Comparison of ENCODE assay signal across 8 cellular contexts in genomic region chr7:30238721-30239441, GRCh38. TPM values are rescaled to one million over a fixed set of nuclear protein-coding genes. Genes with fewer than 3 reads are reported as not detected.
DNase-seq lines count a peak whose midpoint lies in the region; ATAC-seq and TF ChIP-seq lines count a peak whose summit lies in the region.

No MANE protein-coding gene starts in this region.

- H3K4me1 ChIP-seq in adipocyte (ENCODE audit: control insufficient read depth, insufficient read depth, low read length) (peaks cover 8% of the 10 kb centered on the region), lung (ENCODE audit: control insufficient read depth in 2 of 2, insufficient read depth in 2 of 2, low read length in 2 of 2) (peaks cover 0 to 11% of the 10 kb centered on the region in 2 donors)

- ATAC-seq in HG02642 (IDR thresholded peaks at IDR 0.05; ENCODE audit: poor library complexity, unreplicated experiment), result peak; percentile 79
- peak; percentile 42 for ATAC-seq in lung (ENCODE audit: insufficient read depth, low FRiP score)
- ATAC-seq in GM18870 (IDR thresholded peaks at IDR 0.05; ENCODE audit: unreplicated experiment), result no peak

- H3K4me3 ChIP-seq in adipocyte (ENCODE audit: low read length), result no peak overlapping the region
- H3K4me3 ChIP-seq in lung, result no peak overlapping the region

- peaks cover 3% of the 10 kb centered on the region for H3K36me3 ChIP-seq in adipocyte (ENCODE audit: control insufficient read depth, insufficient read depth, low read length, severe bottlenecking)
- no peaks in the 10 kb centered on the region for H3K36me3 ChIP-seq in lung (ENCODE audit: control insufficient read depth in 2 of 2, insufficient read depth in 2 of 2, low read length in 2 of 2)

- no peak overlapping the region for H3K9ac ChIP-seq in adipocyte (ENCODE audit: low read length)

- TF ChIP-seq CTCF in lung (IDR thresholded peaks at IDR 0.05; ENCODE audit: control extremely low read depth, extremely low read depth), result no peak

- no peaks in the 10 kb centered on the region for H3K27me3 ChIP-seq in adipocyte (replicated peaks; ENCODE audit: control insufficient read depth, insufficient read depth, low read length)
- H3K27me3 ChIP-seq in lung (ENCODE audit: control insufficient read depth, insufficient read depth), result no peaks in the 10 kb centered on the region

- peaks cover 6% of the 10 kb centered on the region for H3K9me3 ChIP-seq in adipocyte (ENCODE audit: control insufficient read depth, low read length)
- H3K9me3 ChIP-seq in lung (ENCODE audit: control insufficient read depth in 2 of 2, insufficient read depth in 1 of 2, low read length in 1 of 2), result no peaks in the 10 kb centered on the region

- no peak overlapping the region for H3K27ac ChIP-seq in lung (ENCODE audit: low read depth in 1 of 2, low read length in 1 of 2)

- DNase-seq in stimulated activated CD4-positive, alpha-beta T cell treated with anti-CD3 and anti-CD28 coated beads, Interleukin-15, amount 100 ng/mL, for 24 hours, result peak; percentile 61
- no peak for DNase-seq in stimulated activated CD4-positive, alpha-beta T cell treated with anti-CD3 and anti-CD28 coated beads, Interleukin-4, amount 100 ng/mL, for 1 hour
- DNase-seq in NCI-H146 treated with DMSO at 0.1 percent for 48 hours (lab: John Stamatoyannopoulos, UW; ENCODE audit: unreplicated experiment), result peak; percentile 58
- DNase-seq in adipocyte (ENCODE audit: low read depth), result peak; percentile 66
- peak; percentile 79 for DNase-seq in lung (ENCODE audit: low spot score)
- no peak for DNase-seq in activated gamma-delta T cell treated with Interleukin-2 at 50 U/mL for 16 hours

RNA-seq across cellular contexts. Expression of gene ZNRF2, which starts 45.5 kb away (rescaled TPM):
- 10 to 100 TPM; 19.0 to 27.6 TPM for total RNA-seq in lung
- 10 to 100 TPM in 1 of 2 donors, 1 to 10 TPM in 1; 5.9 to 11.7 TPM for polyA plus RNA-seq in lung

Comparison
In these comparisons a context has a peak if more than half of its experiments do, and no peak if none do; other contexts are left out.
1. DNase-seq: peak in stimulated activated CD4-positive, alpha-beta T cell treated with anti-CD3 and anti-CD28 coated beads, Interleukin-15, amount 100 ng/mL, for 24 hours (single experiment), NCI-H146 treated with DMSO at 0.1 percent for 48 hours (single experiment), adipocyte (single experiment) and lung (single experiment); none in stimulated activated CD4-positive, alpha-beta T cell treated with anti-CD3 and anti-CD28 coated beads, Interleukin-4, amount 100 ng/mL, for 1 hour (single experiment) and activated gamma-delta T cell treated with Interleukin-2 at 50 U/mL for 16 hours (single experiment).